Comparison of ENCODE assay signal across 1 cellular context in genomic region chr5:10432059-10433008, GRCh38.
A peak's percentile ranks its signal among the peaks of the same experiment; 100 is the strongest.
TF ChIP-seq lines count a peak whose summit lies in the region.

No MANE protein-coding gene starts in this region.

TF ChIP-seq in K562, 482 proteins besides CTCF, POLR2A, EP300 and RAD21 (continued from another document):
- TF ChIP-seq, protein P1, sequence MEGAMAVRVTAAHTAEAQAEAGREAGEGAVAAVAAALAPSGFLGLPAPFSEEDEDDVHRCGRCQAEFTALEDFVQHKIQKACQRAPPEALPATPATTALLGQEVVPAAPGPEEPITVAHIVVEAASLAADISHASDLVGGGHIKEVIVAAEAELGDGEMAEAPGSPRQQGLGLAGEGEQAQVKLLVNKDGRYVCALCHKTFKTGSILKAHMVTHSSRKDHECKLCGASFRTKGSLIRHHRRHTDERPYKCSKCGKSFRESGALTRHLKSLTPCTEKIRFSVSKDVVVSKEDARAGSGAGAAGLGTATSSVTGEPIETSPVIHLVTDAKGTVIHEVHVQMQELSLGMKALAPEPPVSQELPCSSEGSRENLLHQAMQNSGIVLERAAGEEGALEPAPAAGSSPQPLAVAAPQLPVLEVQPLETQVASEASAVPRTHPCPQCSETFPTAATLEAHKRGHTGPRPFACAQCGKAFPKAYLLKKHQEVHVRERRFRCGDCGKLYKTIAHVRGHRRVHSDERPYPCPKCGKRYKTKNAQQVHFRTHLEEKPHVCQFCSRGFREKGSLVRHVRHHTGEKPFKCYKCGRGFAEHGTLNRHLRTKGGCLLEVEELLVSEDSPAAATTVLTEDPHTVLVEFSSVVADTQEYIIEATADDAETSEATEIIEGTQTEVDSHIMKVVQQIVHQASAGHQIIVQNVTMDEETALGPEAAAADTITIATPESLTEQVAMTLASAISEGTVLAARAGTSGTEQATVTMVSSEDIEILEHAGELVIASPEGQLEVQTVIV (CRISPR knock-in tag; IDR thresholded peaks at IDR 0.05; ENCODE audit: borderline replicate concordance): no peak
- TF ChIP-seq SUPT5H (IDR thresholded peaks at IDR 0.05): 0 out of 2 replicates have a peak, but pooled peaks have one; percentile 28
TF ChIP-seq in K562: peak in this region for 2.
